8 cellular contexts compared by ENCODE assay signal in genomic region chr3:9808345-9809037, GRCh38. TPM values are rescaled to one million over a fixed set of nuclear protein-coding genes. Genes with fewer than 3 reads are reported as not detected.
A peak's percentile ranks its signal among the peaks of the same experiment; 100 is the strongest.
DNase-seq lines count a peak whose midpoint lies in the region; ATAC-seq and TF ChIP-seq lines count a peak whose summit lies in the region.

No MANE protein-coding gene starts in this region.

- TF ChIP-seq CTCF in GM06990 (IDR thresholded peaks at IDR 0.05; ENCODE audit: insufficient read depth, low read length, poor library complexity, severe bottlenecking) = peak; percentile 50

- no peaks in the 10 kb centered on the region for H3K9me3 Mint-ChIP-seq in dendritic cell treated with granulocyte-macrophage colony-stimulating factor and Interleukin-4, amounts not matched to agents 40 ng/mL and 50 ng/mL, for 4 days
- no peaks in the 10 kb centered on the region for H3K9me3 Mint-ChIP-seq in naive thymus-derived CD8-positive, alpha-beta T cell

- H3K4me3 ChIP-seq in GM06990 (replicated peaks; ENCODE audit: low read depth, low read length) = no peak overlapping the region

- DNase-seq in GM06990 (ENCODE audit: extremely low read depth, insufficient read length) (no peak), NAMALWA (ENCODE audit: low spot score) (peak; percentile 68)
- peak; percentile 47 for DNase-seq in activated CD4-positive, CD25-positive, alpha-beta regulatory T cell treated with anti-CD3 and anti-CD28 coated beads, Interleukin-2, amount 50 U/mL, for 72 hours
- DNase-seq in naive thymus-derived CD8-positive, alpha-beta T cell = peak in 9 of 10 donors; percentile 17 to 70 (median 46)

- peak overlapping the region; percentile 97 for H3K27ac Mint-ChIP-seq in dendritic cell treated with granulocyte-macrophage colony-stimulating factor and Interleukin-4, amounts not matched to agents 40 ng/mL and 50 ng/mL, for 4 days
- peak overlapping the region; percentile 92 to 99 (median 96) for H3K27ac Mint-ChIP-seq in naive thymus-derived CD8-positive, alpha-beta T cell

- peaks cover 69% of the 10 kb centered on the region for H3K4me1 Mint-ChIP-seq in dendritic cell treated with granulocyte-macrophage colony-stimulating factor and Interleukin-4, amounts not matched to agents 40 ng/mL and 50 ng/mL, for 4 days (ENCODE audit: low read depth)
- H3K4me1 Mint-ChIP-seq in naive thymus-derived CD8-positive, alpha-beta T cell = peaks cover 33 to 53% (median 40%) of the 10 kb centered on the region in 4 donors

- ATAC-seq in GM21786 (IDR thresholded peaks at IDR 0.05; ENCODE audit: unreplicated experiment) (peak; percentile 58), GM21619 (IDR thresholded peaks at IDR 0.05; ENCODE audit: unreplicated experiment) (no peak), GM21515 (IDR thresholded peaks at IDR 0.05; ENCODE audit: unreplicated experiment) (no peak)
- ATAC-seq in naive thymus-derived CD8-positive, alpha-beta T cell = peak; percentile 56 to 81

- intact Hi-C loops in dendritic cell treated with granulocyte-macrophage colony-stimulating factor and Interleukin-4, amounts not matched to agents 40 ng/mL and 50 ng/mL, for 4 days (cut with micrococcal nuclease) = loop anchor here (2.0 kb wide), 1 partner anchor 14 kb away; no protein-coding TSS in a partner anchor

- POLR2A ChIA-PET in naive thymus-derived CD8-positive, alpha-beta T cell (lab: Charles Lee) = interaction anchor here (0.5 to 2.7 kb wide), 11 partner anchors 11 to 512 kb away, joined by 3 to 23 read pairs (median 5); partner anchors contain the start of genes ARPC4, BRPF1, JAGN1 and SEC13

- H3K36me3 ChIP-seq in GM06990 (ENCODE audit: control insufficient read depth, insufficient read depth, low read length) = peaks cover 26% of the 10 kb centered on the region

- H3K27me3 ChIP-seq in GM06990 (replicated peaks; ENCODE audit: control insufficient read depth, insufficient read depth, low read length) = no peaks in the 10 kb centered on the region

- no peak overlapping the region for H3K4me3 Mint-ChIP-seq in dendritic cell treated with granulocyte-macrophage colony-stimulating factor and Interleukin-4, amounts not matched to agents 40 ng/mL and 50 ng/mL, for 4 days
- peak overlapping the region; percentile 26 to 93 (median 91) for H3K4me3 Mint-ChIP-seq in naive thymus-derived CD8-positive, alpha-beta T cell

- peaks cover 86% of the 10 kb centered on the region for H3K36me3 Mint-ChIP-seq in dendritic cell treated with granulocyte-macrophage colony-stimulating factor and Interleukin-4, amounts not matched to agents 40 ng/mL and 50 ng/mL, for 4 days (ENCODE audit: low read depth)
- H3K36me3 Mint-ChIP-seq in naive thymus-derived CD8-positive, alpha-beta T cell = peaks cover 0 to 43% (median 15%) of the 10 kb centered on the region in 3 donors

- H3K27me3 Mint-ChIP-seq in dendritic cell treated with granulocyte-macrophage colony-stimulating factor and Interleukin-4, amounts not matched to agents 40 ng/mL and 50 ng/mL, for 4 days = no peaks in the 10 kb centered on the region
- no peaks in the 10 kb centered on the region for H3K27me3 Mint-ChIP-seq in naive thymus-derived CD8-positive, alpha-beta T cell

RNA-seq across cellular contexts. Expression of gene TTLL3, which starts 1.6 kb away (rescaled TPM):
- 10 to 100 TPM; 64.5 to 65.6 TPM for total RNA-seq in naive thymus-derived CD8-positive, alpha-beta T cell
- polyA plus RNA-seq in naive thymus-derived CD8-positive, alpha-beta T cell = 1 to 10 TPM; 1.3 to 2.5 (median 2.2) TPM

RNA-seq across cellular contexts. Expression of gene ARPC4, which starts 15.6 kb away (rescaled TPM):
- total RNA-seq in naive thymus-derived CD8-positive, alpha-beta T cell = 100 to 1,000 TPM; 134 to 146 TPM
- polyA plus RNA-seq in naive thymus-derived CD8-positive, alpha-beta T cell = 100 to 1,000 TPM; 201 to 229 (median 225) TPM

RNA-seq across cellular contexts. Expression of gene TADA3, which starts 16.2 kb away (rescaled TPM):
- 10 to 100 TPM; 33.3 to 35.9 TPM for total RNA-seq in naive thymus-derived CD8-positive, alpha-beta T cell
- 10 to 100 TPM; 38.2 to 51.2 (median 44.1) TPM for polyA plus RNA-seq in naive thymus-derived CD8-positive, alpha-beta T cell

RNA-seq across cellular contexts. Expression of gene RPUSD3, which starts 35.3 kb away (rescaled TPM):
- total RNA-seq in naive thymus-derived CD8-positive, alpha-beta T cell = 10 to 100 TPM; 44.0 to 52.8 TPM
- polyA plus RNA-seq in naive thymus-derived CD8-positive, alpha-beta T cell = 10 to 100 TPM; 55.6 to 62.4 (median 59.1) TPM

RNA-seq across cellular contexts. Expression of gene CAMK1, which starts 38.7 kb away (rescaled TPM):
- total RNA-seq in naive thymus-derived CD8-positive, alpha-beta T cell = under 1 TPM; 0.31 to 0.96 TPM
- 1 to 10 TPM in 2 of 3 donors, under 1 TPM in 1; 0.17 to 1.1 (median 1.1) TPM for polyA plus RNA-seq in naive thymus-derived CD8-positive, alpha-beta T cell

Comparison
In these comparisons a context has a peak if more than half of its experiments do, and no peak if none do; other contexts are left out.
1. ATAC-seq: peak in GM21786 (single experiment) and naive thymus-derived CD8-positive, alpha-beta T cell (2 of 2); none in GM21619 (single experiment) and GM21515 (single experiment).